Comparison of ENCODE assay signal across 20 cellular contexts in the genomic region with DNA sequence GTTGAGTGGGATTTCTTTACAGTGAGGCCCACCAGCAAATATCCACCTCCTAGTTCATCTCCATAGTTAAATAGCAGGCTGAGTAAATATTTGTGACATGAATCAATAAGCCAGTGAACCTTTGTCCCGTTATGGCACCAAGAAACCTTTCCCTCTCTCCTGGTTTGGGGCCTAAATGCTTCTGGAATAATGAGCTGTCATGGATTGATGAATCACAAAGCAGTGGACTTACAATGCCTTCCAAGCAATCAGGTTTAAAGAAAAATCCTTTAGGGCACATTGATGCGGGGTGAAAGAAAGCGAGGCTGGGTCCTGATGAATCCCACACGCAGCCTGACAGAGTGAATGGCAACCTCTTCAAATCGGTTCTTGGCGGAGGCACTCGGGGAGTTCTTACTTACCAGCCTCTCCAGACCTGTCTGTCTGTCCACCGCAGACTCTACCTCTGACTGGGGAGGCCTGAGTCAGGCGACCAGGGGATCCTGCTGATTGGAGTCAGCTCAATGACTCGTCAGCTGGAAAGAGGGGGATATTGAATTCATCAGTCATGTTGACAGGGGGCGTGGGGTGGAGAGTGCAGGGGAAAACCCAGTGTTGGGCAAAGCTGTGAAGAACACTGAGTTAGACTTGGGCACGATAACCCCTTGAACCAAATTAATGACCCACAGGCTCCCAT.
A peak's percentile ranks its signal among the peaks of the same experiment; 100 is the strongest.
DNase-seq lines count a peak whose midpoint lies in the region; ATAC-seq, FAIRE-seq and TF ChIP-seq lines count a peak whose summit lies in the region.
"Had no signal": no experiment of that assay in that cellular context is flagged by ENCODE, and none has a peak within 500 bp of the region (broad histone marks: within the 10 kb centered on the region; RNA-seq: fewer than 3 reads in every experiment).

No MANE protein-coding gene starts in this region.

- TF ChIP-seq RAD21 in K562 (CRISPR knock-in tag; conservative IDR thresholded peaks at IDR 0.05 in 1 of 2, IDR thresholded peaks at IDR 0.05 in 1 of 2), result no peak

- CTCF ChIA-PET in K562 (lab: Yijun Ruan, JAX; ENCODE audit: low intra/inter-chr PET ratio), result no interaction called here
- CTCF ChIA-PET in activated CD4-positive, alpha-beta memory T cell treated with anti-CD3 and anti-CD28 coated beads for 36 hours (lab: Charles Lee), result no interaction called here

- no TSS peak for BruUV-seq in K562 (replicated peaks; lab: Mats Ljungman, UMichigan)

- 0 out of 2 replicates have a peak, but pooled peaks have one; percentile 35 for TF ChIP-seq POLR2A in K562 (conservative IDR thresholded peaks at IDR 0.05)

- H3K4me3 ChIP-seq in K562 (no peak overlapping the region), mesenchymal stem cell (ENCODE audit: insufficient read depth in 1 of 2, low read depth in 1 of 2, low read length in 2 of 2) (no peak overlapping the region)
- H3K4me3 ChIP-seq: colonic mucosa, uterus had no signal

- no peaks in the 10 kb centered on the region for H3K9me1 ChIP-seq in K562 (ENCODE audit: control insufficient read depth, insufficient read depth, low read length)

- H3K9ac ChIP-seq in K562 (ENCODE audit: insufficient read depth in 1 of 2, low read depth in 2 of 2, low read length in 2 of 2) (no peak overlapping the region), mesenchymal stem cell (ENCODE audit: low read length) (no peak overlapping the region)

- 4% methylated on average over 10 of the region's 12 CpGs for WGBS in K562 (ENCODE audit: insufficient coverage, low coverage, missing lambda C conversion rate)
- WGBS in mesenchymal stem cell, result 25% methylated on average over 9 of the region's 12 CpGs

- H3K27me3 Mint-ChIP-seq in activated CD4-positive, alpha-beta memory T cell treated with anti-CD3 and anti-CD28 coated beads for 36 hours, result no peaks in the 10 kb centered on the region
- H3K27me3 Mint-ChIP-seq: activated naive CD8-positive, alpha-beta T cell had no signal

- no peaks in the 10 kb centered on the region for H3K79me1 ChIP-seq in mesenchymal stem cell (replicated peaks; ENCODE audit: low read length, poor library complexity, severe bottlenecking)

- H2AK5ac ChIP-seq in mesenchymal stem cell (ENCODE audit: low read length, severe bottlenecking), result no peak overlapping the region

- no peak for TF ChIP-seq EP300 in K562 (IDR thresholded peaks at IDR 0.05; ENCODE audit: low read length)

- H3K27me3 ChIP-seq in K562 (ENCODE audit: control insufficient read depth in 2 of 2, insufficient read depth in 2 of 2, low read length in 2 of 2) (no peaks in the 10 kb centered on the region), mesenchymal stem cell (ENCODE audit: control insufficient read depth in 1 of 2, insufficient read depth in 1 of 2, low read length in 2 of 2) (no peaks in the 10 kb centered on the region)
- H3K27me3 ChIP-seq: colonic mucosa, uterus had no signal

- peak; percentile 40 for FAIRE-seq in K562 (lab: Jason Lieb, UNC)
- FAIRE-seq: GM18507, TTC549 had no signal

- H3K36me3 ChIP-seq in K562 (ENCODE audit: control insufficient read depth, insufficient read depth, low read length) (no peaks in the 10 kb centered on the region), mesenchymal stem cell (ENCODE audit: control insufficient read depth in 1 of 2, insufficient read depth in 2 of 2, low read depth in 1 of 2, low read length in 2 of 2) (no peaks in the 10 kb centered on the region)
- H3K36me3 ChIP-seq: colonic mucosa, uterus had no signal

- no peak overlapping the region for H2BK120ac ChIP-seq in mesenchymal stem cell (ENCODE audit: low read depth, low read length)

- DNase-seq in Caki2 (ENCODE audit: low read depth) (peak; percentile 55), HuH-7 (ENCODE audit: low spot score) (peak; percentile 32), K562 (ENCODE audit: extremely low read depth in 1 of 4, low spot score in 3 of 4) (peak in 2 of 4 experiments; percentile 16 to 36), mesenchymal stem cell (peak; percentile 79), NCI-H2107 treated with DMSO at 0.1 percent for 48 hours (lab: John Stamatoyannopoulos, UW; ENCODE audit: unreplicated experiment) (no peak), NCI-H748 (lab: John Stamatoyannopoulos, UW; ENCODE audit: unreplicated experiment) (no peak), left ventricle myocardium superior (no peak)
- no peak for DNase-seq in activated CD4-positive, alpha-beta memory T cell treated with anti-CD3 and anti-CD28 coated beads for 36 hours
- DNase-seq: colonic mucosa; DMS79; H9; NCI-H1105; NCI-H524 treated with DMSO at 0.1 percent for 48 hours; stimulated activated CD4-positive, alpha-beta T cell treated with anti-CD3 and anti-CD28 coated beads, Interleukin-4, amount 100 ng/mL, for 4 hours; stimulated activated naive B cell treated with anti-CD40 and anti-IgM and Interleukin-4, amounts not matched to agents 10 μg/mL and 1 μg/mL and 100 μg/mL, for 72 hours; uterus had no signal

- H3K14ac ChIP-seq in mesenchymal stem cell (ENCODE audit: low read length in 2 of 2), result peak overlapping the region in 1 of 2 experiments; percentile 71

- no peak overlapping the region for H2BK5ac ChIP-seq in mesenchymal stem cell (ENCODE audit: low read depth, low read length, poor library complexity, severe bottlenecking)

- peak overlapping the region in 1 of 2 experiments; percentile 88 for H2BK12ac ChIP-seq in mesenchymal stem cell (ENCODE audit: low read length in 2 of 2)

- no peaks in the 10 kb centered on the region for H4K20me1 ChIP-seq in K562 (replicated peaks; ENCODE audit: control insufficient read depth, insufficient read depth, low read length)

- H2BK15ac ChIP-seq in mesenchymal stem cell (ENCODE audit: low read depth, poor library complexity, severe bottlenecking), result peak overlapping the region; percentile 57

- no peaks in the 10 kb centered on the region for H3K4me1 ChIP-seq in K562 (replicated peaks in 1 of 2; ENCODE audit: control insufficient read depth in 2 of 2, insufficient read depth in 2 of 2, low read length in 2 of 2)
- peaks cover 5% of the 10 kb centered on the region for H3K4me1 ChIP-seq in mesenchymal stem cell (ENCODE audit: control insufficient read depth, insufficient read depth, low read depth, low read length)
- H3K4me1 ChIP-seq: colonic mucosa, uterus had no signal

- no peaks in the 10 kb centered on the region for H3K36me3 Mint-ChIP-seq in activated CD4-positive, alpha-beta memory T cell treated with anti-CD3 and anti-CD28 coated beads for 36 hours
- H3K36me3 Mint-ChIP-seq: activated naive CD8-positive, alpha-beta T cell; stimulated activated naive B cell treated with anti-CD40 and anti-IgM and Interleukin-4, amounts not matched to agents 10 μg/mL and 1 μg/mL and 100 μg/mL, for 72 hours had no signal

- ATAC-seq in K562, result peak; percentile 80
- ATAC-seq in left ventricle myocardium superior, result no peak
- ATAC-seq: Right ventricle myocardium inferior; stimulated activated naive B cell treated with anti-CD40 and anti-IgM and Interleukin-4, amounts not matched to agents 10 μg/mL and 1 μg/mL and 100 μg/mL, for 72 hours had no signal

- POLR2A ChIA-PET in K562 (lab: Yijun Ruan, JAX), result no interaction called here
- POLR2A ChIA-PET in activated CD4-positive, alpha-beta memory T cell treated with anti-CD3 and anti-CD28 coated beads for 36 hours (lab: Charles Lee), result no interaction called here

- H3K27ac ChIP-seq in K562 (ENCODE audit: extremely low read depth, low read depth, low read length) (no peak overlapping the region), mesenchymal stem cell (ENCODE audit: low read length, poor library complexity, severe bottlenecking) (no peak overlapping the region)
- H3K27ac ChIP-seq: colonic mucosa, uterus had no signal

- no peak overlapping the region; the same call in 1 of the 2 replicates for H2AFZ ChIP-seq in K562 (ENCODE audit: low read depth, low read length)
- no peak overlapping the region for H2AFZ ChIP-seq in mesenchymal stem cell (ENCODE audit: low read depth, low read length)

- peak overlapping the region; percentile 7 for H4K8ac ChIP-seq in mesenchymal stem cell (ENCODE audit: low read length)

- no peaks in the 10 kb centered on the region for H3K9me3 ChIP-seq in K562 (replicated peaks; ENCODE audit: control insufficient read depth, insufficient read depth, low read depth, low read length)
- no peaks in the 10 kb centered on the region for H3K9me3 ChIP-seq in mesenchymal stem cell (ENCODE audit: control insufficient read depth, low read length)
- H3K9me3 ChIP-seq: colonic mucosa, uterus had no signal

- H3K23ac ChIP-seq in mesenchymal stem cell (ENCODE audit: low read length in 2 of 2), result no peak overlapping the region

- no peak for TF ChIP-seq CTCF in K562 (IDR thresholded peaks at IDR 0.05 in 2 of 3, conservative IDR thresholded peaks at IDR 0.05 in 1 of 3; ENCODE audit: insufficient read depth in 2 of 3, low read depth in 1 of 3, low read length in 3 of 3)

- no peaks in the 10 kb centered on the region for H3K79me2 ChIP-seq in K562 (ENCODE audit: control insufficient read depth, insufficient read depth, low read length)

- H3K27ac Mint-ChIP-seq in activated CD4-positive, alpha-beta memory T cell treated with anti-CD3 and anti-CD28 coated beads for 36 hours, result no peak overlapping the region
- H3K27ac Mint-ChIP-seq: activated naive CD8-positive, alpha-beta T cell; H9; stimulated activated naive B cell treated with anti-CD40 and anti-IgM and Interleukin-4, amounts not matched to agents 10 μg/mL and 1 μg/mL and 100 μg/mL, for 72 hours had no signal

- H3K9me3 Mint-ChIP-seq in activated CD4-positive, alpha-beta memory T cell treated with anti-CD3 and anti-CD28 coated beads for 36 hours, result peaks cover 3% of the 10 kb centered on the region
- H3K9me3 Mint-ChIP-seq: H9; stimulated activated naive B cell treated with anti-CD40 and anti-IgM and Interleukin-4, amounts not matched to agents 10 μg/mL and 1 μg/mL and 100 μg/mL, for 72 hours had no signal

- no peak overlapping the region for H3K4me2 ChIP-seq in K562 (ENCODE audit: insufficient read depth, low read length)
- H3K4me2 ChIP-seq in mesenchymal stem cell (ENCODE audit: low read length, poor library complexity, severe bottlenecking), result no peak overlapping the region

- in situ Hi-C loops in Caki2 (cut with HindIII; ENCODE audit: low pct_unique_long_range_greater_than_20kb, low sequenced_read_pairs) (no loop called here), K562 (cut with MboI) (no loop called here)

- H3K4me3 Mint-ChIP-seq in activated CD4-positive, alpha-beta memory T cell treated with anti-CD3 and anti-CD28 coated beads for 36 hours, result no peak overlapping the region
- H3K4me3 Mint-ChIP-seq: activated naive CD8-positive, alpha-beta T cell; H9; stimulated activated naive B cell treated with anti-CD40 and anti-IgM and Interleukin-4, amounts not matched to agents 10 μg/mL and 1 μg/mL and 100 μg/mL, for 72 hours had no signal

- intact Hi-C loops in K562 (cut with micrococcal nuclease), result no loop called here
- intact Hi-C loops in activated CD4-positive, alpha-beta memory T cell treated with anti-CD3 and anti-CD28 coated beads for 36 hours (cut with micrococcal nuclease), result no loop called here
- intact Hi-C loops in left ventricle myocardium superior (cut with micrococcal nuclease), result no loop called here

- H3K18ac ChIP-seq in mesenchymal stem cell (ENCODE audit: low read depth in 1 of 2, low read length in 2 of 2), result peak overlapping the region; percentile 28 to 66

- H3K4me1 Mint-ChIP-seq in activated CD4-positive, alpha-beta memory T cell treated with anti-CD3 and anti-CD28 coated beads for 36 hours (ENCODE audit: low read depth), result no peaks in the 10 kb centered on the region

- H3K4ac ChIP-seq in mesenchymal stem cell (ENCODE audit: low read depth in 1 of 2, low read length in 2 of 2), result peak overlapping the region in 1 of 2 experiments; percentile 62

- no peak overlapping the region for H4K91ac ChIP-seq in mesenchymal stem cell (ENCODE audit: low read length)

Comparison
In these comparisons a context has a peak if more than half of its experiments do, and no peak if none do; other contexts are left out.
1. DNase-seq: peak in Caki2 (single experiment), HuH-7 (single experiment) and mesenchymal stem cell (single experiment); none in NCI-H2107 treated with DMSO at 0.1 percent for 48 hours (single experiment), NCI-H748 (single experiment), activated CD4-positive, alpha-beta memory T cell treated with anti-CD3 and anti-CD28 coated beads for 36 hours (single experiment) and left ventricle myocardium superior (single experiment).